ENCODE assay signal across 8 cellular contexts in genomic region chr1:112701227-112702066, GRCh38. TPM values are rescaled to one million over a fixed set of nuclear protein-coding genes. Genes with fewer than 3 reads are reported as not detected.
DNase-seq lines count a peak whose midpoint lies in the region; ATAC-seq and TF ChIP-seq lines count a peak whose summit lies in the region.

No MANE protein-coding gene starts in this region.

- H3K4me3 ChIP-seq in KMS-11 (IDR thresholded peaks at IDR 0.05; ENCODE audit: insufficient read depth, low read depth, low read length) (peak overlapping the region; percentile 46), right lobe of liver (no peak overlapping the region), stomach smooth muscle (ENCODE audit: low read length in 2 of 2) (peak overlapping the region; percentile 2 to 40)

- H3K9me3 ChIP-seq in right lobe of liver (no peaks in the 10 kb centered on the region), stomach smooth muscle (ENCODE audit: control insufficient read depth in 2 of 2, low read length in 2 of 2) (no peaks in the 10 kb centered on the region)

- H3K36me3 ChIP-seq in KMS-11 (ENCODE audit: insufficient read depth) (no peaks in the 10 kb centered on the region), right lobe of liver (peaks cover 0 to 16% (median 0%) of the 10 kb centered on the region in 4 donors), stomach smooth muscle (ENCODE audit: control insufficient read depth in 2 of 2, insufficient read depth in 2 of 2, low read length in 2 of 2) (peaks cover 26 to 36% of the 10 kb centered on the region in 2 donors)

- peaks cover 48% of the 10 kb centered on the region for H3K4me1 Mint-ChIP-seq in activated naive CD8-positive, alpha-beta T cell treated with anti-CD3 and anti-CD28 coated beads, Interleukin-2, amount 10 ng/mL, durations not matched to agents 7 days and 5 days

- peaks cover 8% of the 10 kb centered on the region for H3K36me3 Mint-ChIP-seq in activated naive CD8-positive, alpha-beta T cell treated with anti-CD3 and anti-CD28 coated beads, Interleukin-2, amount 10 ng/mL, durations not matched to agents 7 days and 5 days

- no peaks in the 10 kb centered on the region for H4K20me1 ChIP-seq in KMS-11 (ENCODE audit: insufficient read depth)

- no peaks in the 10 kb centered on the region for H3K27me3 ChIP-seq in KMS-11 (ENCODE audit: insufficient read depth, low read depth)
- H3K27me3 ChIP-seq in right lobe of liver = no peaks in the 10 kb centered on the region
- H3K27me3 ChIP-seq in stomach smooth muscle (ENCODE audit: control insufficient read depth in 1 of 2, insufficient read depth in 2 of 2, low read length in 2 of 2) = no peaks in the 10 kb centered on the region

- no peak for ATAC-seq in activated naive CD8-positive, alpha-beta T cell treated with anti-CD3 and anti-CD28 coated beads, Interleukin-2, amount 10 ng/mL, durations not matched to agents 7 days and 5 days (ENCODE audit: low read depth)
- ATAC-seq in right lobe of liver (no peak), GM21528 (IDR thresholded peaks at IDR 0.05; ENCODE audit: low FRiP score, unreplicated experiment) (no peak), GM21526 (IDR thresholded peaks at IDR 0.05; ENCODE audit: low FRiP score, unreplicated experiment) (no peak)

- peak overlapping the region; percentile 39; the same call in 1 of the 2 replicates for H3K9ac ChIP-seq in KMS-11
- H3K9ac ChIP-seq in stomach smooth muscle (ENCODE audit: low read length in 2 of 2) = peak overlapping the region; percentile 17 to 42

- POLR2A ChIA-PET in activated naive CD8-positive, alpha-beta T cell treated with anti-CD3 and anti-CD28 coated beads, Interleukin-2, amount 10 ng/mL, durations not matched to agents 7 days and 5 days (lab: Charles Lee) = interaction anchor here (2.0 to 4.2 kb wide), 3 partner anchors 14 to 83 kb away, joined by 9 to 35 read pairs (median 10); partner anchors contain the start of genes CAPZA1, MOV10, PPM1J and ST7L

- WGBS in right lobe of liver (ENCODE audit: insufficient coverage, low coverage, low lambda C conversion rate, missing lambda C conversion rate) = 68% methylated on average over 6 of the region's 17 CpGs

- H3K9me3 Mint-ChIP-seq in activated naive CD8-positive, alpha-beta T cell treated with anti-CD3 and anti-CD28 coated beads, Interleukin-2, amount 10 ng/mL, durations not matched to agents 7 days and 5 days = no peaks in the 10 kb centered on the region

- H3K27me3 Mint-ChIP-seq in activated naive CD8-positive, alpha-beta T cell treated with anti-CD3 and anti-CD28 coated beads, Interleukin-2, amount 10 ng/mL, durations not matched to agents 7 days and 5 days = no peaks in the 10 kb centered on the region

- no peak overlapping the region for H2AFZ ChIP-seq in KMS-11 (ENCODE audit: low read depth)

- H3K79me2 ChIP-seq in KMS-11 (ENCODE audit: insufficient read depth, low read depth) = peaks cover 17% of the 10 kb centered on the region

- DNase-seq in activated naive CD8-positive, alpha-beta T cell treated with anti-CD3 and anti-CD28 coated beads, Interleukin-2, amount 10 ng/mL, durations not matched to agents 7 days and 5 days = no peak
- DNase-seq in right lobe of liver (no peak), cerebellum (ENCODE audit: low spot score) (no peak), NK-92 (lab: John Stamatoyannopoulos, UW; ENCODE audit: unreplicated experiment) (no peak)

- intact Hi-C loops in right lobe of liver (cut with DNase I) = loop anchor here in 1 of 2 donors (10.0 kb wide), 2 partner anchors 77 to 197 kb away; partner anchors contain the start of gene WNT2B

- H3K4me1 ChIP-seq in KMS-11 (ENCODE audit: low read depth, poor library complexity, severe bottlenecking) (peaks cover 57% of the 10 kb centered on the region), right lobe of liver (peaks cover 4 to 65% (median 36%) of the 10 kb centered on the region in 4 donors), stomach smooth muscle (ENCODE audit: control insufficient read depth, insufficient read depth, low read length) (peaks cover 79% of the 10 kb centered on the region)

- H3K27ac ChIP-seq in KMS-11 = peak overlapping the region; percentile 58
- peak overlapping the region; percentile 81 to 83 (median 83) for H3K27ac ChIP-seq in right lobe of liver
- H3K27ac ChIP-seq in stomach smooth muscle (ENCODE audit: low read length) = peak overlapping the region; percentile 86

- peak overlapping the region; percentile 87 for H3K27ac Mint-ChIP-seq in activated naive CD8-positive, alpha-beta T cell treated with anti-CD3 and anti-CD28 coated beads, Interleukin-2, amount 10 ng/mL, durations not matched to agents 7 days and 5 days

- peak overlapping the region; percentile 87; the same call in 1 of the 2 replicates for H3K4me2 ChIP-seq in KMS-11

- peak overlapping the region; percentile 1 for H3K4me3 Mint-ChIP-seq in activated naive CD8-positive, alpha-beta T cell treated with anti-CD3 and anti-CD28 coated beads, Interleukin-2, amount 10 ng/mL, durations not matched to agents 7 days and 5 days

- TF ChIP-seq POLR2A in right lobe of liver (IDR thresholded peaks at IDR 0.05) = no peak

- TF ChIP-seq CTCF in KMS-11 (conservative IDR thresholded peaks at IDR 0.05; ENCODE audit: low read depth, low read length) (no peak), right lobe of liver (IDR thresholded peaks at IDR 0.05) (no peak)

RNA-seq across cellular contexts. Expression of gene RHOC, which starts 5.5 kb away (rescaled TPM):
- 10 to 100 TPM; 81.2 to 85.5 TPM for total RNA-seq in activated naive CD8-positive, alpha-beta T cell treated with anti-CD3 and anti-CD28 coated beads, Interleukin-2, amount 10 ng/mL, durations not matched to agents 7 days and 5 days
- 100 to 1,000 TPM in 3 of 6 experiments, 10 to 100 TPM in 3; 47.9 to 207 (median 107) TPM for total RNA-seq in right lobe of liver
- 31.7 TPM for total RNA-seq in cerebellum

RNA-seq across cellular contexts. Expression of gene PPM1J, which starts 13.7 kb away (rescaled TPM):
- total RNA-seq in activated naive CD8-positive, alpha-beta T cell treated with anti-CD3 and anti-CD28 coated beads, Interleukin-2, amount 10 ng/mL, durations not matched to agents 7 days and 5 days = under 1 TPM in 1 of 2 experiments, not detected in 1; 0.25 TPM
- 1 to 10 TPM in 1 of 6 experiments, under 1 TPM in 5; 0.15 to 1.2 (median 0.40) TPM for total RNA-seq in right lobe of liver
- total RNA-seq in cerebellum = 1.00 TPM

RNA-seq across cellular contexts. Expression of gene MOV10, which starts 27.0 kb away (rescaled TPM):
- 100 to 1,000 TPM; 124 to 130 TPM for total RNA-seq in activated naive CD8-positive, alpha-beta T cell treated with anti-CD3 and anti-CD28 coated beads, Interleukin-2, amount 10 ng/mL, durations not matched to agents 7 days and 5 days
- 10 to 100 TPM; 32.3 to 55.8 (median 46.2) TPM for total RNA-seq in right lobe of liver
- total RNA-seq in cerebellum = 12.2 TPM

Comparison
In these comparisons a context has a peak if more than half of its experiments do, and no peak if none do; other contexts are left out.
1. H3K4me3 ChIP-seq: peak in KMS-11 (single experiment) and stomach smooth muscle (2 of 2); none in right lobe of liver (0 of 3).
2. Peak in every context shown above with its lines, with median percentiles within 50 percentile points of each other: H3K27ac ChIP-seq.